ENCODE assay signal across 1 cellular context in genomic region chr19:970695-971094, GRCh38.
A peak's percentile ranks its signal among the peaks of the same experiment; 100 is the strongest.
TF ChIP-seq lines count a peak whose summit lies in the region.

No MANE protein-coding gene starts in this region.

TF ChIP-seq in K562, 482 proteins besides CTCF, POLR2A, EP300 and RAD21 (continued from another document and continues in another):
- TF ChIP-seq, protein P1, sequence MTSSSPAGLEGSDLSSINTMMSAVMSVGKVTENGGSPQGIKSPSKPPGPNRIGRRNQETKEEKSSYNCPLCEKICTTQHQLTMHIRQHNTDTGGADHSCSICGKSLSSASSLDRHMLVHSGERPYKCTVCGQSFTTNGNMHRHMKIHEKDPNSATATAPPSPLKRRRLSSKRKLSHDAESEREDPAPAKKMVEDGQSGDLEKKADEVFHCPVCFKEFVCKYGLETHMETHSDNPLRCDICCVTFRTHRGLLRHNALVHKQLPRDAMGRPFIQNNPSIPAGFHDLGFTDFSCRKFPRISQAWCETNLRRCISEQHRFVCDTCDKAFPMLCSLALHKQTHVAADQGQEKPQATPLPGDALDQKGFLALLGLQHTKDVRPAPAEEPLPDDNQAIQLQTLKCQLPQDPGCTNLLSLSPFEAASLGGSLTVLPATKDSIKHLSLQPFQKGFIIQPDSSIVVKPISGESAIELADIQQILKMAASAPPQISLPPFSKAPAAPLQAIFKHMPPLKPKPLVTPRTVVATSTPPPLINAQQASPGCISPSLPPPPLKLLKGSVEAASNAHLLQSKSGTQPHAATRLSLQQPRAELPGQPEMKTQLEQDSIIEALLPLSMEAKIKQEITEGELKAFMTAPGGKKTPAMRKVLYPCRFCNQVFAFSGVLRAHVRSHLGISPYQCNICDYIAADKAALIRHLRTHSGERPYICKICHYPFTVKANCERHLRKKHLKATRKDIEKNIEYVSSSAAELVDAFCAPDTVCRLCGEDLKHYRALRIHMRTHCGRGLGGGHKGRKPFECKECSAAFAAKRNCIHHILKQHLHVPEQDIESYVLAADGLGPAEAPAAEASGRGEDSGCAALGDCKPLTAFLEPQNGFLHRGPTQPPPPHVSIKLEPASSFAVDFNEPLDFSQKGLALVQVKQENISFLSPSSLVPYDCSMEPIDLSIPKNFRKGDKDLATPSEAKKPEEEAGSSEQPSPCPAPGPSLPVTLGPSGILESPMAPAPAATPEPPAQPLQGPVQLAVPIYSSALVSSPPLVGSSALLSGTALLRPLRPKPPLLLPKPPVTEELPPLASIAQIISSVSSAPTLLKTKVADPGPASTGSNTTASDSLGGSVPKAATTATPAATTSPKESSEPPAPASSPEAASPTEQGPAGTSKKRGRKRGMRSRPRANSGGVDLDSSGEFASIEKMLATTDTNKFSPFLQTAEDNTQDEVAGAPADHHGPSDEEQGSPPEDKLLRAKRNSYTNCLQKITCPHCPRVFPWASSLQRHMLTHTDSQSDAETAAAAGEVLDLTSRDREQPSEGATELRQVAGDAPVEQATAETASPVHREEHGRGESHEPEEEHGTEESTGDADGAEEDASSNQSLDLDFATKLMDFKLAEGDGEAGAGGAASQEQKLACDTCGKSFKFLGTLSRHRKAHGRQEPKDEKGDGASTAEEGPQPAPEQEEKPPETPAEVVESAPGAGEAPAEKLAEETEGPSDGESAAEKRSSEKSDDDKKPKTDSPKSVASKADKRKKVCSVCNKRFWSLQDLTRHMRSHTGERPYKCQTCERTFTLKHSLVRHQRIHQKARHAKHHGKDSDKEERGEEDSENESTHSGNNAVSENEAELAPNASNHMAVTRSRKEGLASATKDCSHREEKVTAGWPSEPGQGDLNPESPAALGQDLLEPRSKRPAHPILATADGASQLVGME (CRISPR knock-in tag; IDR thresholded peaks at IDR 0.05), result no peak
- TF ChIP-seq CBX3 (IDR thresholded peaks at IDR 0.05; ENCODE audit: borderline replicate concordance in 1 of 2, low read length in 2 of 2), result peak in 1 of 2 experiments; percentile 100; a peak in 2 of 3 replicates
- peak; percentile 34; the same call in 1 of the 2 replicates for TF ChIP-seq POLR2G (IDR thresholded peaks at IDR 0.05; ENCODE audit: low read depth, low read length)
- no peak for TF ChIP-seq ZNF592 (IDR thresholded peaks at IDR 0.05)
- TF ChIP-seq BACH1 (tag; IDR thresholded peaks at IDR 0.05), result no peak
- no peak for TF ChIP-seq SRF (CRISPR knock-in tag; IDR thresholded peaks at IDR 0.05)
- TF ChIP-seq WHSC1 (IDR thresholded peaks at IDR 0.05; ENCODE audit: low read length), result no peak
- TF ChIP-seq, protein P2, sequence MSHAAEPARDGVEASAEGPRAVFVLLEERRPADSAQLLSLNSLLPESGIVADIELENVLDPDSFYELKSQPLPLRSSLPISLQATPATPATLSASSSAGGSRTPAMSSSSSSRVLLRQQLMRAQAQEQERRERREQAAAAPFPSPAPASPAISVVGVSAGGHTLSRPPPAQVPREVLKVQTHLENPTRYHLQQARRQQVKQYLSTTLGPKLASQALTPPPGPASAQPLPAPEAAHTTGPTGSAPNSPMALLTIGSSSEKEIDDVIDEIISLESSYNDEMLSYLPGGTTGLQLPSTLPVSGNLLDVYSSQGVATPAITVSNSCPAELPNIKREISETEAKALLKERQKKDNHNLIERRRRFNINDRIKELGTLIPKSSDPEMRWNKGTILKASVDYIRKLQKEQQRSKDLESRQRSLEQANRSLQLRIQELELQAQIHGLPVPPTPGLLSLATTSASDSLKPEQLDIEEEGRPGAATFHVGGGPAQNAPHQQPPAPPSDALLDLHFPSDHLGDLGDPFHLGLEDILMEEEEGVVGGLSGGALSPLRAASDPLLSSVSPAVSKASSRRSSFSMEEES (CRISPR knock-in tag; IDR thresholded peaks at IDR 0.05), result no peak
- no peak for TF ChIP-seq KAT2B (IDR thresholded peaks at IDR 0.05; ENCODE audit: low read depth, low read length)
- 0 out of 2 replicates have a peak, but pooled peaks have one; percentile 39 for TF ChIP-seq MTA1 (IDR thresholded peaks at IDR 0.05; ENCODE audit: borderline replicate concordance)
- peak; percentile 53; the same call in 1 of the 2 replicates for TF ChIP-seq SMARCA5 (IDR thresholded peaks at IDR 0.05)
- TF ChIP-seq, protein P3, sequence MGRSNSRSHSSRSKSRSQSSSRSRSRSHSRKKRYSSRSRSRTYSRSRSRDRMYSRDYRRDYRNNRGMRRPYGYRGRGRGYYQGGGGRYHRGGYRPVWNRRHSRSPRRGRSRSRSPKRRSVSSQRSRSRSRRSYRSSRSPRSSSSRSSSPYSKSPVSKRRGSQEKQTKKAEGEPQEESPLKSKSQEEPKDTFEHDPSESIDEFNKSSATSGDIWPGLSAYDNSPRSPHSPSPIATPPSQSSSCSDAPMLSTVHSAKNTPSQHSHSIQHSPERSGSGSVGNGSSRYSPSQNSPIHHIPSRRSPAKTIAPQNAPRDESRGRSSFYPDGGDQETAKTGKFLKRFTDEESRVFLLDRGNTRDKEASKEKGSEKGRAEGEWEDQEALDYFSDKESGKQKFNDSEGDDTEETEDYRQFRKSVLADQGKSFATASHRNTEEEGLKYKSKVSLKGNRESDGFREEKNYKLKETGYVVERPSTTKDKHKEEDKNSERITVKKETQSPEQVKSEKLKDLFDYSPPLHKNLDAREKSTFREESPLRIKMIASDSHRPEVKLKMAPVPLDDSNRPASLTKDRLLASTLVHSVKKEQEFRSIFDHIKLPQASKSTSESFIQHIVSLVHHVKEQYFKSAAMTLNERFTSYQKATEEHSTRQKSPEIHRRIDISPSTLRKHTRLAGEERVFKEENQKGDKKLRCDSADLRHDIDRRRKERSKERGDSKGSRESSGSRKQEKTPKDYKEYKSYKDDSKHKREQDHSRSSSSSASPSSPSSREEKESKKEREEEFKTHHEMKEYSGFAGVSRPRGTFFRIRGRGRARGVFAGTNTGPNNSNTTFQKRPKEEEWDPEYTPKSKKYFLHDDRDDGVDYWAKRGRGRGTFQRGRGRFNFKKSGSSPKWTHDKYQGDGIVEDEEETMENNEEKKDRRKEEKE (IDR thresholded peaks at IDR 0.05; ENCODE audit: borderline replicate concordance in 1 of 2, control insufficient read depth in 1 of 2, low read depth in 2 of 2, low read length in 1 of 2), result no peak
- TF ChIP-seq TSC22D4 (tag; IDR thresholded peaks at IDR 0.05), result no peak
- TF ChIP-seq PHF8 (IDR thresholded peaks at IDR 0.05; ENCODE audit: borderline replicate concordance, low read length), result no peak
- TF ChIP-seq, protein P4, sequence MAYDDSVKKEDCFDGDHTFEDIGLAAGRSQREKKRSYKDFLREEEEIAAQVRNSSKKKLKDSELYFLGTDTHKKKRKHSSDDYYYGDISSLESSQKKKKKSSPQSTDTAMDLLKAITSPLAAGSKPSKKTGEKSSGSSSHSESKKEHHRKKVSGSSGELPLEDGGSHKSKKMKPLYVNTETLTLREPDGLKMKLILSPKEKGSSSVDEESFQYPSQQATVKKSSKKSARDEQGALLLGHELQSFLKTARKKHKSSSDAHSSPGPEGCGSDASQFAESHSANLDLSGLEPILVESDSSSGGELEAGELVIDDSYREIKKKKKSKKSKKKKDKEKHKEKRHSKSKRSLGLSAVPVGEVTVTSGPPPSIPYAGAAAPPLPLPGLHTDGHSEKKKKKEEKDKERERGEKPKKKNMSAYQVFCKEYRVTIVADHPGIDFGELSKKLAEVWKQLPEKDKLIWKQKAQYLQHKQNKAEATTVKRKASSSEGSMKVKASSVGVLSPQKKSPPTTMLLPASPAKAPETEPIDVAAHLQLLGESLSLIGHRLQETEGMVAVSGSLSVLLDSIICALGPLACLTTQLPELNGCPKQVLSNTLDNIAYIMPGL (CRISPR knock-in tag; IDR thresholded peaks at IDR 0.05), result 0 out of 2 replicates have a peak, but pooled peaks have one; percentile 36
- TF ChIP-seq NR2F6 (CRISPR knock-in tag; IDR thresholded peaks at IDR 0.05), result no peak
- TF ChIP-seq ATF7 (IDR thresholded peaks at IDR 0.05), result peak; percentile 50
- TF ChIP-seq THAP12 (CRISPR knock-in tag; IDR thresholded peaks at IDR 0.05), result no peak
- TF ChIP-seq, protein P5, sequence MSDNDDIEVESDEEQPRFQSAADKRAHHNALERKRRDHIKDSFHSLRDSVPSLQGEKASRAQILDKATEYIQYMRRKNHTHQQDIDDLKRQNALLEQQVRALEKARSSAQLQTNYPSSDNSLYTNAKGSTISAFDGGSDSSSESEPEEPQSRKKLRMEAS (CRISPR knock-in tag; IDR thresholded peaks at IDR 0.05), result no peak
- peak; percentile 28; the same call in 1 of the 2 replicates for TF ChIP-seq SMC3 (conservative IDR thresholded peaks at IDR 0.05; ENCODE audit: insufficient read depth, low read depth, low read length)
- peak; percentile 51 for TF ChIP-seq RBM22 (IDR thresholded peaks at IDR 0.05; ENCODE audit: low read depth, low read length, poor library complexity, severe bottlenecking)
- TF ChIP-seq FOXA3 (CRISPR knock-in tag; conservative IDR thresholded peaks at IDR 0.05 in 1 of 2, IDR thresholded peaks at IDR 0.05 in 1 of 2), result no peak
- no peak for TF ChIP-seq ZNF507 (tag; conservative IDR thresholded peaks at IDR 0.05)
- no peak for TF ChIP-seq BMI1 (IDR thresholded peaks at IDR 0.05; ENCODE audit: low read length)
- TF ChIP-seq CTCFL (IDR thresholded peaks at IDR 0.05; ENCODE audit: borderline replicate concordance, insufficient read depth, low read depth, low read length, poor library complexity, severe bottlenecking), result peak; percentile 71
- TF ChIP-seq ZNF165 (CRISPR knock-in tag; IDR thresholded peaks at IDR 0.05; ENCODE audit: borderline replicate concordance), result no peak
- TF ChIP-seq, protein P6, sequence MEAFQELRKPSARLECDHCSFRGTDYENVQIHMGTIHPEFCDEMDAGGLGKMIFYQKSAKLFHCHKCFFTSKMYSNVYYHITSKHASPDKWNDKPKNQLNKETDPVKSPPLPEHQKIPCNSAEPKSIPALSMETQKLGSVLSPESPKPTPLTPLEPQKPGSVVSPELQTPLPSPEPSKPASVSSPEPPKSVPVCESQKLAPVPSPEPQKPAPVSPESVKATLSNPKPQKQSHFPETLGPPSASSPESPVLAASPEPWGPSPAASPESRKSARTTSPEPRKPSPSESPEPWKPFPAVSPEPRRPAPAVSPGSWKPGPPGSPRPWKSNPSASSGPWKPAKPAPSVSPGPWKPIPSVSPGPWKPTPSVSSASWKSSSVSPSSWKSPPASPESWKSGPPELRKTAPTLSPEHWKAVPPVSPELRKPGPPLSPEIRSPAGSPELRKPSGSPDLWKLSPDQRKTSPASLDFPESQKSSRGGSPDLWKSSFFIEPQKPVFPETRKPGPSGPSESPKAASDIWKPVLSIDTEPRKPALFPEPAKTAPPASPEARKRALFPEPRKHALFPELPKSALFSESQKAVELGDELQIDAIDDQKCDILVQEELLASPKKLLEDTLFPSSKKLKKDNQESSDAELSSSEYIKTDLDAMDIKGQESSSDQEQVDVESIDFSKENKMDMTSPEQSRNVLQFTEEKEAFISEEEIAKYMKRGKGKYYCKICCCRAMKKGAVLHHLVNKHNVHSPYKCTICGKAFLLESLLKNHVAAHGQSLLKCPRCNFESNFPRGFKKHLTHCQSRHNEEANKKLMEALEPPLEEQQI (IDR thresholded peaks at IDR 0.05), result peak; percentile 43; the same call in 1 of the 2 replicates
- TF ChIP-seq GABPB2 (CRISPR knock-in tag; conservative IDR thresholded peaks at IDR 0.05), result no peak
- TF ChIP-seq FOS (IDR thresholded peaks at IDR 0.05; ENCODE audit: extremely low read depth, insufficient read length), result no peak
